ENCODE assay signal across 1 cellular context in genomic region chr14:100067971-100068959, GRCh38.
TF ChIP-seq lines count a peak whose summit lies in the region.

No MANE protein-coding gene starts in this region.

TF ChIP-seq in GM12878, 131 proteins besides CTCF, POLR2A, EP300 and RAD21 (continued from another document and continues in another):
- TF ChIP-seq ZBTB4 (CRISPR knock-in tag; IDR thresholded peaks at IDR 0.05) (no peak), EED (IDR thresholded peaks at IDR 0.05; ENCODE audit: low read depth) (peak; percentile 90), JUNB (IDR thresholded peaks at IDR 0.05) (0 out of 2 replicates have a peak, but pooled peaks have one; percentile 12), TCF3 (IDR thresholded peaks at IDR 0.05; ENCODE audit: borderline replicate concordance, insufficient read depth, low read depth, low read length) (0 out of 2 replicates have a peak, but pooled peaks have one; percentile 18), IRF4 (IDR thresholded peaks at IDR 0.05; ENCODE audit: low read depth, low read length) (peak; percentile 52), CHD2 (IDR thresholded peaks at IDR 0.05; ENCODE audit: borderline replicate concordance, low read depth, low read length) (peak; percentile 48; the same call in 1 of the 2 replicates), SIN3A (IDR thresholded peaks at IDR 0.05; ENCODE audit: low read depth, low read length) (0 out of 2 replicates have a peak, but pooled peaks have one; percentile 23), TCF12 (IDR thresholded peaks at IDR 0.05; ENCODE audit: low read depth, low read length) (peak; percentile 87), CBX3 (IDR thresholded peaks at IDR 0.05; ENCODE audit: borderline replicate concordance, low read depth) (no peak), SUZ12 (IDR thresholded peaks at IDR 0.05; ENCODE audit: unreplicated experiment) (no peak), CUX1 (IDR thresholded peaks at IDR 0.05; ENCODE audit: insufficient replicate concordance, low read depth, low read length) (peak; percentile 53), BCL11A (IDR thresholded peaks at IDR 0.05; ENCODE audit: low read depth, low read length) (peak; percentile 57; the same call in 1 of the 2 replicates), GATAD2B (conservative IDR thresholded peaks at IDR 0.05; ENCODE audit: low read depth) (peak; percentile 82), EZH2 (IDR thresholded peaks at IDR 0.05; ENCODE audit: borderline replicate concordance, control insufficient read depth, low read depth, low read length) (no peak), ZNF622 (IDR thresholded peaks at IDR 0.05) (no peak), HDAC2 (IDR thresholded peaks at IDR 0.05) (no peak), BMI1 (IDR thresholded peaks at IDR 0.05; ENCODE audit: borderline replicate concordance) (no peak), ATF3 (IDR thresholded peaks at IDR 0.05; ENCODE audit: borderline replicate concordance, extremely low read depth, low read depth, low read length) (no peak), POU2F2 (IDR thresholded peaks at IDR 0.05; ENCODE audit: borderline replicate concordance, low read depth, low read length) (peak; percentile 79), NR2C1 (IDR thresholded peaks at IDR 0.05) (no peak), SMARCA5 (IDR thresholded peaks at IDR 0.05) (no peak; the same call in 1 of the 2 replicates), RELA (IDR thresholded peaks at IDR 0.05; ENCODE audit: borderline replicate concordance, partially characterized antibody) (peak; percentile 61), ZNF274 (IDR thresholded peaks at IDR 0.05; ENCODE audit: insufficient read depth, insufficient read length) (no peak), YBX1 (IDR thresholded peaks at IDR 0.05) (no peak), PML (IDR thresholded peaks at IDR 0.05; ENCODE audit: low read length) (peak; percentile 64; the same call in 1 of the 2 replicates), USF2 (IDR thresholded peaks at IDR 0.05; ENCODE audit: borderline replicate concordance, low read depth, low read length) (no peak; the same call in 1 of the 2 replicates), RAD51 (IDR thresholded peaks at IDR 0.05) (no peak), ZNF207 (IDR thresholded peaks at IDR 0.05; ENCODE audit: borderline replicate concordance) (0 out of 2 replicates have a peak, but pooled peaks have one; percentile 75), MLLT1 (IDR thresholded peaks at IDR 0.05) (peak; percentile 85), HDAC6 (IDR thresholded peaks at IDR 0.05; ENCODE audit: unreplicated experiment) (no peak), SIX5 (IDR thresholded peaks at IDR 0.05; ENCODE audit: low read depth, low read length, severe bottlenecking) (no peak), SMAD1 (IDR thresholded peaks at IDR 0.05; ENCODE audit: low read depth, partially characterized antibody) (peak; percentile 84), ELK1 (IDR thresholded peaks at IDR 0.05; ENCODE audit: low read depth, low read length) (0 out of 2 replicates have a peak, but pooled peaks have one; percentile 11), PRDM15 (CRISPR knock-in tag; IDR thresholded peaks at IDR 0.05) (no peak), ESRRA (IDR thresholded peaks at IDR 0.05; ENCODE audit: low read length) (0 out of 2 replicates have a peak, but pooled peaks have one; percentile 50), BACH1 (IDR thresholded peaks at IDR 0.05; ENCODE audit: borderline replicate concordance) (peak; percentile 47; the same call in 1 of the 2 replicates), RUNX3 (IDR thresholded peaks at IDR 0.05; ENCODE audit: low read length) (peak; percentile 79), FOXM1 (IDR thresholded peaks at IDR 0.05; ENCODE audit: low read depth, low read length) (no peak), NFIC (IDR thresholded peaks at IDR 0.05; ENCODE audit: low read depth, low read length) (0 out of 2 replicates have a peak, but pooled peaks have one; percentile 42), RB1 (IDR thresholded peaks at IDR 0.05; ENCODE audit: borderline replicate concordance) (no peak), KDM1A (IDR thresholded peaks at IDR 0.05; ENCODE audit: borderline replicate concordance) (no peak), MTA3 (IDR thresholded peaks at IDR 0.05; ENCODE audit: borderline replicate concordance, low read length) (peak; percentile 46; the same call in 1 of the 2 replicates), PAX5 (IDR thresholded peaks at IDR 0.05; ENCODE audit: borderline replicate concordance, low read depth, low read length) (peak; percentile 62; the same call in 1 of the 2 replicates), HSF1 (IDR thresholded peaks at IDR 0.05; ENCODE audit: low read depth, low read length) (no peak), NR2F1 (conservative IDR thresholded peaks at IDR 0.05) (peak; percentile 58; the same call in 1 of the 2 replicates), MTA2 (IDR thresholded peaks at IDR 0.05; ENCODE audit: low read depth) (peak; percentile 63)
